Comparison of ENCODE assay signal across 9 cellular contexts in the genomic region with DNA sequence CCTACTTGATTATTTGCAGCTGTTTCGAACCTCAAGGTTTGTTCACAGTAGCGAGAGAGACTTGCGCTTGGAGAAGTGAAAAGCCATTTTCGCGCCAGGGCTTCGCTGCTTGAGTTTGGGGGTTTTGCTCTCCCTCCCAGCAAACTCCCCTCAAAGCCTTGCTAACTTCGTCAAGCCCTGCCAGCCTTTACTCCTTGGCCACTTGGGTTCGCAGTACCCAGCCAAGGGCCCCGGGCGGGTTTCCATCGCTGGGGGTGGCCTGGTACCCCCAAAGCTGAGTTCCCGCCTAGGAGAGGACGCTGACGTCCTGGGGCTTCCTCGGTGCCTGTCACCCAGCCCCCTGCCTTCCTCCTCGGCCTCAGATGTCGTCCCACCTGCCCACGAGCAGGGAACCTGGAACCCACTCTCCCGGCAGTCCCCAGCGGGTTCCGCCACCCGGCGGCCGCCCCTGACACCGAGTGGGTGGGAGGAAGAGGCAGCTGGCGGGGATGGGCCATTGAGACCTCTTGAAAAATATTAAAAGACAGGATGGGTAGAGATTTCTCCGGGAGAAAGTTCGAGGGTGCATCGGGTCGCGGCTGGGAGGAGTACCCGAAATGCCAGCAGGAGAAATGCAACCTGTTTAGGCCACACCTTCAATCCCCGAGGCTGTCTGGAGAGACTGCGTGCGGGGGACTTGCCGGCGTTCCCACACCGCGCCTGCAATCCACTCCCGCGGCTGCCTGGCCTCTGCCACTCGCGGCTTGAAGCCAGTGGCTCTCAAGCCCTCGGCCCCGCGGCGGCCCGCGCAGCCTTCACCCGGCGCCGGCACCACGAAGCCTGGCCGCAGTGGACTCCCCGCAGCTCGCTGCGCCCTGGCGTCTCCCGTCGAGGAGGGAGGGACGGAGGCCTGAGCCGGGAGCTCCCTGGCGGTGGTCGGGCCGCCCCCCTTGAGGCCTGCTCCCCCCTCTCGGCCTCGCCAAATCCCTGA. TPM values are rescaled to one million over a fixed set of nuclear protein-coding genes. Genes with fewer than 3 reads are reported as not detected.
A peak's percentile ranks its signal among the peaks of the same experiment; 100 is the strongest.
DNase-seq lines count a peak whose midpoint lies in the region; FAIRE-seq and TF ChIP-seq lines count a peak whose summit lies in the region.
"Had no signal": no experiment of that assay in that cellular context is flagged by ENCODE, and none has a peak within 500 bp of the region (broad histone marks: within the 10 kb centered on the region; RNA-seq: fewer than 3 reads in every experiment).

No MANE protein-coding gene starts in this region.

- H2AK5ac ChIP-seq in mesenchymal stem cell (ENCODE audit: low read length, severe bottlenecking), result peak overlapping the region; percentile 14

- H3K4ac ChIP-seq in mesenchymal stem cell (ENCODE audit: low read depth in 1 of 2, low read length in 2 of 2), result peak overlapping the region; percentile 71 to 86

- TF ChIP-seq POLR2A in transverse colon (IDR thresholded peaks at IDR 0.05), result no peak

- 5 to 6% methylated on average over 67 of the region's 67 CpGs for WGBS in esophagus, 2 donors
- 3% methylated on average over 64 of the region's 67 CpGs for WGBS in mesenchymal stem cell
- 11 to 16% methylated on average over 12 to 65 of the region's 67 CpGs for WGBS in transverse colon (ENCODE audit: low coverage in 1 of 2), 2 donors

- no peak for FAIRE-seq in HTR-8/SVneo (lab: Jason Lieb, UNC)

- peak overlapping the region; percentile 94 for H2BK15ac ChIP-seq in mesenchymal stem cell (ENCODE audit: low read depth, poor library complexity, severe bottlenecking)

- H3K9ac ChIP-seq in mesenchymal stem cell (ENCODE audit: low read length), result peak overlapping the region; percentile 86

- no peak for DNase-seq in MG63
- peak; percentile 53 for DNase-seq in mesenchymal stem cell
- no peak for DNase-seq in transverse colon
- no peak for DNase-seq in islet precursor cell
- DNase-seq in HTR-8/SVneo (ENCODE audit: insufficient read length, low spot score), result no peak
- no peak for DNase-seq in T-helper 1 cell
- DNase-seq: stimulated activated CD4-positive, alpha-beta T cell treated with anti-CD3 and anti-CD28 coated beads, Interleukin-12 subunit alpha, Interleukin-12 subunit beta, amount 100 ng/mL, for 4 hours had no signal

- peak overlapping the region; percentile 6 for H2AFZ ChIP-seq in mesenchymal stem cell (ENCODE audit: low read depth, low read length)

- H3K18ac ChIP-seq in mesenchymal stem cell (ENCODE audit: low read depth in 1 of 2, low read length in 2 of 2), result peak overlapping the region; percentile 87 to 97

- peak overlapping the region; percentile 88 for H4K91ac ChIP-seq in mesenchymal stem cell (ENCODE audit: low read length)

- H3K4me1 ChIP-seq in esophagus (ENCODE audit: control insufficient read depth in 2 of 2, insufficient read depth in 2 of 2, low read length in 1 of 2) (peaks cover 0 to 10% of the 10 kb centered on the region in 2 donors), mesenchymal stem cell (ENCODE audit: control insufficient read depth, insufficient read depth, low read depth, low read length) (peaks cover 25% of the 10 kb centered on the region), transverse colon (peaks cover 0 to 43% (median 9%) of the 10 kb centered on the region in 4 donors)

- in situ Hi-C loops in transverse colon (cut with MboI; ENCODE audit: low pct_ligation_motif_present in 1 of 4, low pct_unique_long_range_greater_than_20kb in 1 of 4, low sequenced_read_pairs in 3 of 4), result loop anchor here in 2 of 4 donors (10.0 to 25.0 kb wide), 2 partner anchors 916 to 1057 kb away; no protein-coding TSS in a partner anchor

- H3K36me3 ChIP-seq in MG63 (no peaks in the 10 kb centered on the region), esophagus (ENCODE audit: control insufficient read depth in 2 of 2, insufficient read depth in 2 of 2, low read length in 1 of 2) (no peaks in the 10 kb centered on the region), mesenchymal stem cell (ENCODE audit: control insufficient read depth in 1 of 2, insufficient read depth in 2 of 2, low read depth in 1 of 2, low read length in 2 of 2) (no peaks in the 10 kb centered on the region), transverse colon (no peaks in the 10 kb centered on the region)

- TF ChIP-seq CTCF in transverse colon (IDR thresholded peaks at IDR 0.05), result no peak

- H3K27ac ChIP-seq in esophagus (ENCODE audit: low read depth in 2 of 2, low read length in 1 of 2), result peak overlapping the region; percentile 86 to 91
- H3K27ac ChIP-seq in mesenchymal stem cell (ENCODE audit: low read length, poor library complexity, severe bottlenecking), result peak overlapping the region; percentile 89
- H3K27ac ChIP-seq in transverse colon, result peak overlapping the region; percentile 81 to 91 (median 88)

- H3K27me3 ChIP-seq in MG63, result no peaks in the 10 kb centered on the region
- H3K27me3 ChIP-seq in esophagus (ENCODE audit: control insufficient read depth in 1 of 2, insufficient read depth in 2 of 2, low read length in 2 of 2), result peaks cover 2 to 14% of the 10 kb centered on the region in 2 donors
- H3K27me3 ChIP-seq in mesenchymal stem cell (ENCODE audit: control insufficient read depth in 1 of 2, insufficient read depth in 1 of 2, low read length in 2 of 2), result no peaks in the 10 kb centered on the region
- H3K27me3 ChIP-seq in transverse colon, result peaks cover 97% of the 10 kb centered on the region

- no peak for TF ChIP-seq EP300 in transverse colon (IDR thresholded peaks at IDR 0.05; ENCODE audit: low read depth)

- peak overlapping the region; percentile 15 for H3K4me3 ChIP-seq in MG63
- H3K4me3 ChIP-seq in esophagus (ENCODE audit: low read depth in 1 of 2, low read length in 2 of 2), result peak overlapping the region; percentile 42 to 43
- peak overlapping the region; percentile 56 to 74 for H3K4me3 ChIP-seq in mesenchymal stem cell (ENCODE audit: insufficient read depth in 1 of 2, low read depth in 1 of 2, low read length in 2 of 2)
- peak overlapping the region; percentile 22 to 48 (median 34) for H3K4me3 ChIP-seq in transverse colon

- peak overlapping the region in 1 of 2 experiments; percentile 35 for H3K14ac ChIP-seq in mesenchymal stem cell (ENCODE audit: low read length in 2 of 2)

- H4K8ac ChIP-seq in mesenchymal stem cell (ENCODE audit: low read length), result peak overlapping the region; percentile 94

- no peaks in the 10 kb centered on the region for H3K9me3 ChIP-seq in MG63
- H3K9me3 ChIP-seq in esophagus (ENCODE audit: control insufficient read depth in 2 of 2, insufficient read depth in 1 of 2, low read depth in 1 of 2, low read length in 1 of 2), result peaks cover 0 to 2% of the 10 kb centered on the region in 2 donors
- no peaks in the 10 kb centered on the region for H3K9me3 ChIP-seq in mesenchymal stem cell (ENCODE audit: control insufficient read depth, low read length)
- no peaks in the 10 kb centered on the region for H3K9me3 ChIP-seq in transverse colon

- peak overlapping the region; percentile 54 for H2BK120ac ChIP-seq in mesenchymal stem cell (ENCODE audit: low read depth, low read length)

- intact Hi-C loops in transverse colon (cut with DNase I; ENCODE audit: low total_unique reads), result no loop called here

- peak overlapping the region; percentile 83 for H2BK5ac ChIP-seq in mesenchymal stem cell (ENCODE audit: low read depth, low read length, poor library complexity, severe bottlenecking)

- H3K4me2 ChIP-seq in mesenchymal stem cell (ENCODE audit: low read length, poor library complexity, severe bottlenecking), result peak overlapping the region; percentile 88

- peaks cover 2% of the 10 kb centered on the region for H3K79me1 ChIP-seq in mesenchymal stem cell (replicated peaks; ENCODE audit: low read length, poor library complexity, severe bottlenecking)

- H3K23ac ChIP-seq in mesenchymal stem cell (ENCODE audit: low read length in 2 of 2), result peak overlapping the region in 1 of 2 experiments; percentile 34

- peak overlapping the region; percentile 67 to 96 for H2BK12ac ChIP-seq in mesenchymal stem cell (ENCODE audit: low read length in 2 of 2)

RNA-seq across cellular contexts. Expression of gene NR2F2, which starts 8.8 kb away (rescaled TPM):
- 1.3 and 1.9 TPM in 2 replicates for total RNA-seq in MG63 (2014; rRNA removed; shearing (Covaris generic); ENCODE audit: low replicate concordance)
- 1 to 10 TPM; 5.0 to 9.3 TPM for polyA plus RNA-seq in esophagus
- 117 TPM for polyA plus RNA-seq in mesenchymal stem cell (2013, experiment 1 of 2)
- 115 TPM for polyA plus RNA-seq in mesenchymal stem cell (2013, experiment 2 of 2)
- 10 to 100 TPM; 11.3 to 29.5 (median 18.4) TPM for total RNA-seq in transverse colon
- total RNA-seq: T-helper 1 cell treated with Interleukin-12 subunit alpha and Interleukin-12 subunit beta and Interleukin-4 antibody, amounts not matched to agents 30 ng/mL and 1 ng/mL, for 36 hours had no signal

Comparison
In these comparisons a context has a peak if more than half of its experiments do, and no peak if none do; other contexts are left out.
1. H3K4me3 ChIP-seq: peak in every context shown above with its lines; median percentile 65 in mesenchymal stem cell; 42 in esophagus; 34 in transverse colon; 15 in MG63.